Comparison of ENCODE assay signal across 1 cellular context in genomic region chr1:115726570-115726969, GRCh38.
TF ChIP-seq lines count a peak whose summit lies in the region.

No MANE protein-coding gene starts in this region.

TF ChIP-seq in SK-N-SH treated with all-trans-retinoic acid at 6 μM for 48 hours, 23 proteins besides CTCF, POLR2A, EP300 and RAD21 (continued from another document):
- TF ChIP-seq, protein P1, sequence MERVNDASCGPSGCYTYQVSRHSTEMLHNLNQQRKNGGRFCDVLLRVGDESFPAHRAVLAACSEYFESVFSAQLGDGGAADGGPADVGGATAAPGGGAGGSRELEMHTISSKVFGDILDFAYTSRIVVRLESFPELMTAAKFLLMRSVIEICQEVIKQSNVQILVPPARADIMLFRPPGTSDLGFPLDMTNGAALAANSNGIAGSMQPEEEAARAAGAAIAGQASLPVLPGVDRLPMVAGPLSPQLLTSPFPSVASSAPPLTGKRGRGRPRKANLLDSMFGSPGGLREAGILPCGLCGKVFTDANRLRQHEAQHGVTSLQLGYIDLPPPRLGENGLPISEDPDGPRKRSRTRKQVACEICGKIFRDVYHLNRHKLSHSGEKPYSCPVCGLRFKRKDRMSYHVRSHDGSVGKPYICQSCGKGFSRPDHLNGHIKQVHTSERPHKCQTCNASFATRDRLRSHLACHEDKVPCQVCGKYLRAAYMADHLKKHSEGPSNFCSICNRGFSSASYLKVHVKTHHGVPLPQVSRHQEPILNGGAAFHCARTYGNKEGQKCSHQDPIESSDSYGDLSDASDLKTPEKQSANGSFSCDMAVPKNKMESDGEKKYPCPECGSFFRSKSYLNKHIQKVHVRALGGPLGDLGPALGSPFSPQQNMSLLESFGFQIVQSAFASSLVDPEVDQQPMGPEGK (CRISPR knock-in tag; IDR thresholded peaks at IDR 0.05; ENCODE audit: borderline replicate concordance): no peak
- TF ChIP-seq GLIS3 (CRISPR knock-in tag; IDR thresholded peaks at IDR 0.05) (no peak), SNAI2 (CRISPR knock-in tag; IDR thresholded peaks at IDR 0.05) (no peak), TOX (CRISPR knock-in tag; IDR thresholded peaks at IDR 0.05; ENCODE audit: borderline replicate concordance) (no peak), ZNF8 (CRISPR knock-in tag; IDR thresholded peaks at IDR 0.05) (no peak), PPARA (CRISPR knock-in tag; IDR thresholded peaks at IDR 0.05; ENCODE audit: borderline replicate concordance) (no peak), CSRNP3 (CRISPR knock-in tag; IDR thresholded peaks at IDR 0.05) (no peak), ARNTL (CRISPR knock-in tag; IDR thresholded peaks at IDR 0.05; ENCODE audit: borderline replicate concordance, low read depth) (no peak), ZFP3 (CRISPR knock-in tag; IDR thresholded peaks at IDR 0.05) (no peak), BACH2 (CRISPR knock-in tag; IDR thresholded peaks at IDR 0.05; ENCODE audit: borderline replicate concordance) (no peak), ZNF70 (CRISPR knock-in tag; IDR thresholded peaks at IDR 0.05) (no peak), ZC3H10 (CRISPR knock-in tag; IDR thresholded peaks at IDR 0.05) (no peak), CSDC2 (CRISPR knock-in tag; IDR thresholded peaks at IDR 0.05) (no peak), RARB (CRISPR knock-in tag; IDR thresholded peaks at IDR 0.05) (no peak)
- TF ChIP-seq, protein P2, sequence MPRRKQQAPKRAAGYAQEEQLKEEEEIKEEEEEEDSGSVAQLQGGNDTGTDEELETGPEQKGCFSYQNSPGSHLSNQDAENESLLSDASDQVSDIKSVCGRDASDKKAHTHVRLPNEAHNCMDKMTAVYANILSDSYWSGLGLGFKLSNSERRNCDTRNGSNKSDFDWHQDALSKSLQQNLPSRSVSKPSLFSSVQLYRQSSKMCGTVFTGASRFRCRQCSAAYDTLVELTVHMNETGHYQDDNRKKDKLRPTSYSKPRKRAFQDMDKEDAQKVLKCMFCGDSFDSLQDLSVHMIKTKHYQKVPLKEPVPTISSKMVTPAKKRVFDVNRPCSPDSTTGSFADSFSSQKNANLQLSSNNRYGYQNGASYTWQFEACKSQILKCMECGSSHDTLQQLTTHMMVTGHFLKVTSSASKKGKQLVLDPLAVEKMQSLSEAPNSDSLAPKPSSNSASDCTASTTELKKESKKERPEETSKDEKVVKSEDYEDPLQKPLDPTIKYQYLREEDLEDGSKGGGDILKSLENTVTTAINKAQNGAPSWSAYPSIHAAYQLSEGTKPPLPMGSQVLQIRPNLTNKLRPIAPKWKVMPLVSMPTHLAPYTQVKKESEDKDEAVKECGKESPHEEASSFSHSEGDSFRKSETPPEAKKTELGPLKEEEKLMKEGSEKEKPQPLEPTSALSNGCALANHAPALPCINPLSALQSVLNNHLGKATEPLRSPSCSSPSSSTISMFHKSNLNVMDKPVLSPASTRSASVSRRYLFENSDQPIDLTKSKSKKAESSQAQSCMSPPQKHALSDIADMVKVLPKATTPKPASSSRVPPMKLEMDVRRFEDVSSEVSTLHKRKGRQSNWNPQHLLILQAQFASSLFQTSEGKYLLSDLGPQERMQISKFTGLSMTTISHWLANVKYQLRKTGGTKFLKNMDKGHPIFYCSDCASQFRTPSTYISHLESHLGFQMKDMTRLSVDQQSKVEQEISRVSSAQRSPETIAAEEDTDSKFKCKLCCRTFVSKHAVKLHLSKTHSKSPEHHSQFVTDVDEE (CRISPR knock-in tag; IDR thresholded peaks at IDR 0.05): no peak
